In the genomic region with DNA sequence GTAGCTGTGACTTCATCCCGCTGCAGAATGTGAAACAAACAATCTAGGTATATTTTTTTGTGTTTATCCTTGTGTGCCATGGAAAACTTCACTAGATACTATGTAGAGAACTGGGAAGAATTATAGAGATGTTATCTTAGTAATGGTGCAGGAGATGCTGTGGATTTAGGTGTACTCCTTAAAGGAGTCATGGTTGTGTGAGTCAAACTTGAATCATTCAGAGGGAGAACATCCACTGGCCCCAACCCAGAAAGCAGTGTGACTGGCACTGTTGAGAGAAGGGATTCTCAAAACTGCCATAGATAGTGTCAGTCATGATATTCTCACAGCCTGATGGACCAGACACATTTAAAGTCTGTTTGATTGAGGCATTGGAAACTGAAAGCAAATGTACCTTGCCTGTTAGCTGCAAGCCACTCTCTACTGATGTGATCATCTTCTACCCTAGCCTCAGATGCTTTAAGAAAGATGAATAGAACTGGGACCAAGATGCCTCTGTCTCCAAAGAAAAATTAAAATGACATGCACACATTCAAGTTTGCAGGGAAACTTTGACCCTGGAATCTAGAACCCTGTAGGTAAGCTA, we compare ENCODE assay signal across 24 cellular contexts.
A peak's percentile ranks its signal among the peaks of the same experiment; 100 is the strongest.
DNase-seq lines count a peak whose midpoint lies in the region; ATAC-seq and TF ChIP-seq lines count a peak whose summit lies in the region.
"Had no signal": no experiment of that assay in that cellular context is flagged by ENCODE, and none has a peak within 500 bp of the region (broad histone marks: within the 10 kb centered on the region; RNA-seq: fewer than 3 reads in every experiment).

No MANE protein-coding gene starts in this region.

- ATAC-seq in GM19324 (IDR thresholded peaks at IDR 0.05; ENCODE audit: low FRiP score, unreplicated experiment) = peak; percentile 80
- no peak for ATAC-seq in activated CD4-positive, CD25-positive, alpha-beta regulatory T cell treated with anti-CD3 and anti-CD28 coated beads, Interleukin-2, amount 50 U/mL, for 24 hours
- ATAC-seq: SK-N-SH treated with all-trans-retinoic acid at 6 μM for 48 hours had no signal

- no peaks in the 10 kb centered on the region for H3K36me3 Mint-ChIP-seq in endothelial cell (ENCODE audit: low read depth, unreplicated experiment)

- H3K27ac Mint-ChIP-seq in endothelial cell (ENCODE audit: unreplicated experiment) = no peak overlapping the region
- H3K27ac Mint-ChIP-seq: B cell; CD8-positive, alpha-beta memory T cell; HFFc6 had no signal

- H3K27ac ChIP-seq in RWPE1 = no peak overlapping the region
- H3K27ac ChIP-seq: C4-2B, HL-60, Peyer's patch had no signal

- POLR2A ChIA-PET in RWPE1 (lab: Yijun Ruan, JAX; ENCODE audit: low non-redundant PET) = no interaction called here

- no peak for TF ChIP-seq CTCF in RWPE1 (conservative IDR thresholded peaks at IDR 0.05; ENCODE audit: low read depth)
- no peak for TF ChIP-seq CTCF in endothelial cell (IDR thresholded peaks at IDR 0.05; ENCODE audit: unreplicated experiment)

- no peaks in the 10 kb centered on the region for H3K4me1 Mint-ChIP-seq in endothelial cell (ENCODE audit: unreplicated experiment)
- H3K4me1 Mint-ChIP-seq: B cell; CD8-positive, alpha-beta memory T cell had no signal

- no peaks in the 10 kb centered on the region for H3K9me3 Mint-ChIP-seq in endothelial cell (ENCODE audit: unreplicated experiment)

- CTCF ChIA-PET in RWPE1 (lab: Yijun Ruan, JAX) = no interaction called here

- DNase-seq in HT1080 (ENCODE audit: low read depth) (peak; percentile 7), RWPE1 (ENCODE audit: low spot score) (peak; percentile 5), endothelial cell (ENCODE audit: low spot score) (no peak), medulla oblongata (ENCODE audit: extremely low spot score) (no peak), COR-L47 (lab: John Stamatoyannopoulos, UW) (no peak)
- DNase-seq: Calu3; CD8-positive, alpha-beta memory T cell; DMS79 treated with DMSO at 0.1 percent for 48 hours; GOT3; HFFc6; Karpas-422; NCI-H1105 treated with DMSO at 0.1 percent for 48 hours; NCI-H146; NCI-H2029; NCI-H2227 treated with DMSO at 0.1 percent for 48 hours; NCI-H510A; NCI-H69; Peyer's patch had no signal

- H3K4me3 Mint-ChIP-seq in endothelial cell (ENCODE audit: unreplicated experiment) = no peak overlapping the region
- H3K4me3 Mint-ChIP-seq: B cell; CD8-positive, alpha-beta memory T cell; HFFc6 had no signal

- H3K27me3 Mint-ChIP-seq in endothelial cell (ENCODE audit: unreplicated experiment) = no peaks in the 10 kb centered on the region
- H3K27me3 Mint-ChIP-seq: CD8-positive, alpha-beta memory T cell had no signal

Comparison
In these comparisons a context has a peak if more than half of its experiments do, and no peak if none do; other contexts are left out.
1. DNase-seq: peak in HT1080 (single experiment) and RWPE1 (single experiment); none in endothelial cell (single experiment), medulla oblongata (single experiment) and COR-L47 (single experiment).